In the genomic region with DNA sequence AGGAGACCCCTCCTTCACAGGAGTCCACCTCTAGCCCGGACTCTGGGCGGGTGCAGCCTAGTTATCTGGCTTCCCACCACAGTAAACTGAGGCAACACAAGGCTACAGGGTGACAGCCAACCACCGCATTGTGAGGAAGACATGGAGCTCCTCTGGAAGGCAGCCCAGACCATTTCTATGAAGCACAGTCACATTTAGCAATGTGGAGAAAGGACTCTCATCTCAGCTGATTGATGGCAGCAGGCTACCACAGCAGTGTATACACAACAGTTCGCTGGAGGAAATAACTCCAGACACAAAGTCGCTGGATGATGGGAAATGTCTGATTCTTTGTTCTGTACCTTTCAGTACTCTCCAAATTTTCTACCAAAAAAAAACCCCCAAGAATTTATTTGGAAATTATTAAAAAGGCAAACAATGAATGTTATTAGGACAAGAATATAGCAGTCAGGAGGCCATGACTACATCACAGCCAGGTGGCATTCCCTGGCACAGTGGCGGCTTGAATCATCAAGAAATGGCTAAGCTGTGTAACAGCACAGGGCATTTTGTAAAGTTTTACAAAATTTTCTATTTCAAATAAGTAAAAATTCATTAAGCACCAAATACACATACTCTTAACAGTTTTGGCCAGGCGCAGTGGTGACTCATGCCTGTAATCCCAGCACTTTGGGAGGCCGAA, we compare ENCODE assay signal across 3 cellular contexts.
TF ChIP-seq lines count a peak whose summit lies in the region.

No MANE protein-coding gene starts in this region.

TF ChIP-seq in HepG2, 621 proteins besides CTCF, POLR2A, EP300 and RAD21:
- TF ChIP-seq POLR2G (IDR thresholded peaks at IDR 0.05; ENCODE audit: low read depth, low read length), result 0 out of 2 replicates have a peak, but pooled peaks have one; percentile 26
- no peak for TF ChIP-seq NAIF1 (CRISPR knock-in tag; IDR thresholded peaks at IDR 0.05; ENCODE audit: borderline replicate concordance)

TF ChIP-seq in K562, 482 proteins besides CTCF, POLR2A, EP300 and RAD21:
- no peak for TF ChIP-seq ZBTB7A (IDR thresholded peaks at IDR 0.05; ENCODE audit: borderline replicate concordance, control insufficient read depth, low read depth, low read length)
- 0 out of 2 replicates have a peak, but pooled peaks have one; percentile 17 for TF ChIP-seq ZBTB33 (CRISPR knock-in tag; IDR thresholded peaks at IDR 0.05)
- TF ChIP-seq DACH1 (IDR thresholded peaks at IDR 0.05; ENCODE audit: partially characterized antibody), result no peak
- TF ChIP-seq CBX2 (IDR thresholded peaks at IDR 0.05; ENCODE audit: insufficient read depth, low read length, poor library complexity, severe bottlenecking), result no peak
- TF ChIP-seq NFIC (IDR thresholded peaks at IDR 0.05), result no peak
- TF ChIP-seq ZNF830 (CRISPR knock-in tag; IDR thresholded peaks at IDR 0.05), result no peak
- no peak for TF ChIP-seq SRF (CRISPR knock-in tag; IDR thresholded peaks at IDR 0.05)

TF ChIP-seq in SK-N-SH treated with all-trans-retinoic acid at 6 μM for 48 hours, 23 proteins besides CTCF, POLR2A, EP300 and RAD21:
- TF ChIP-seq ZNF8 (CRISPR knock-in tag; IDR thresholded peaks at IDR 0.05) (no peak), TCF4 (CRISPR knock-in tag; IDR thresholded peaks at IDR 0.05; ENCODE audit: borderline replicate concordance) (no peak), BACH2 (CRISPR knock-in tag; IDR thresholded peaks at IDR 0.05; ENCODE audit: borderline replicate concordance) (no peak), ZNF70 (CRISPR knock-in tag; IDR thresholded peaks at IDR 0.05) (no peak), RARB (CRISPR knock-in tag; IDR thresholded peaks at IDR 0.05) (no peak), TSHZ2 (CRISPR knock-in tag; IDR thresholded peaks at IDR 0.05) (no peak), CREB5 (CRISPR knock-in tag; IDR thresholded peaks at IDR 0.05; ENCODE audit: low read depth) (no peak), SNAI2 (CRISPR knock-in tag; IDR thresholded peaks at IDR 0.05) (no peak), GLIS3 (CRISPR knock-in tag; IDR thresholded peaks at IDR 0.05) (no peak), ZFP30 (CRISPR knock-in tag; IDR thresholded peaks at IDR 0.05) (no peak), OSR1 (CRISPR knock-in tag; IDR thresholded peaks at IDR 0.05) (no peak), CSDC2 (CRISPR knock-in tag; IDR thresholded peaks at IDR 0.05) (no peak), ESRRG (CRISPR knock-in tag; IDR thresholded peaks at IDR 0.05) (no peak), ZC3H10 (CRISPR knock-in tag; IDR thresholded peaks at IDR 0.05) (no peak), PPARA (CRISPR knock-in tag; IDR thresholded peaks at IDR 0.05; ENCODE audit: borderline replicate concordance) (no peak), ISL1 (CRISPR knock-in tag; IDR thresholded peaks at IDR 0.05) (no peak), TOX (CRISPR knock-in tag; IDR thresholded peaks at IDR 0.05; ENCODE audit: borderline replicate concordance) (no peak)
- TF ChIP-seq, protein P1, sequence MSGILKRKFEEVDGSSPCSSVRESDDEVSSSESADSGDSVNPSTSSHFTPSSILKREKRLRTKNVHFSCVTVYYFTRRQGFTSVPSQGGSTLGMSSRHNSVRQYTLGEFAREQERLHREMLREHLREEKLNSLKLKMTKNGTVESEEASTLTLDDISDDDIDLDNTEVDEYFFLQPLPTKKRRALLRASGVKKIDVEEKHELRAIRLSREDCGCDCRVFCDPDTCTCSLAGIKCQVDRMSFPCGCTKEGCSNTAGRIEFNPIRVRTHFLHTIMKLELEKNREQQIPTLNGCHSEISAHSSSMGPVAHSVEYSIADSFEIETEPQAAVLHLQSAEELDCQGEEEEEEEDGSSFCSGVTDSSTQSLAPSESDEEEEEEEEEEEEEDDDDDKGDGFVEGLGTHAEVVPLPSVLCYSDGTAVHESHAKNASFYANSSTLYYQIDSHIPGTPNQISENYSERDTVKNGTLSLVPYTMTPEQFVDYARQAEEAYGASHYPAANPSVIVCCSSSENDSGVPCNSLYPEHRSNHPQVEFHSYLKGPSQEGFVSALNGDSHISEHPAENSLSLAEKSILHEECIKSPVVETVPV (CRISPR knock-in tag; IDR thresholded peaks at IDR 0.05), result no peak
- TF ChIP-seq, protein P2, sequence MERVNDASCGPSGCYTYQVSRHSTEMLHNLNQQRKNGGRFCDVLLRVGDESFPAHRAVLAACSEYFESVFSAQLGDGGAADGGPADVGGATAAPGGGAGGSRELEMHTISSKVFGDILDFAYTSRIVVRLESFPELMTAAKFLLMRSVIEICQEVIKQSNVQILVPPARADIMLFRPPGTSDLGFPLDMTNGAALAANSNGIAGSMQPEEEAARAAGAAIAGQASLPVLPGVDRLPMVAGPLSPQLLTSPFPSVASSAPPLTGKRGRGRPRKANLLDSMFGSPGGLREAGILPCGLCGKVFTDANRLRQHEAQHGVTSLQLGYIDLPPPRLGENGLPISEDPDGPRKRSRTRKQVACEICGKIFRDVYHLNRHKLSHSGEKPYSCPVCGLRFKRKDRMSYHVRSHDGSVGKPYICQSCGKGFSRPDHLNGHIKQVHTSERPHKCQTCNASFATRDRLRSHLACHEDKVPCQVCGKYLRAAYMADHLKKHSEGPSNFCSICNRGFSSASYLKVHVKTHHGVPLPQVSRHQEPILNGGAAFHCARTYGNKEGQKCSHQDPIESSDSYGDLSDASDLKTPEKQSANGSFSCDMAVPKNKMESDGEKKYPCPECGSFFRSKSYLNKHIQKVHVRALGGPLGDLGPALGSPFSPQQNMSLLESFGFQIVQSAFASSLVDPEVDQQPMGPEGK (CRISPR knock-in tag; IDR thresholded peaks at IDR 0.05; ENCODE audit: borderline replicate concordance), result no peak
- TF ChIP-seq, protein P3, sequence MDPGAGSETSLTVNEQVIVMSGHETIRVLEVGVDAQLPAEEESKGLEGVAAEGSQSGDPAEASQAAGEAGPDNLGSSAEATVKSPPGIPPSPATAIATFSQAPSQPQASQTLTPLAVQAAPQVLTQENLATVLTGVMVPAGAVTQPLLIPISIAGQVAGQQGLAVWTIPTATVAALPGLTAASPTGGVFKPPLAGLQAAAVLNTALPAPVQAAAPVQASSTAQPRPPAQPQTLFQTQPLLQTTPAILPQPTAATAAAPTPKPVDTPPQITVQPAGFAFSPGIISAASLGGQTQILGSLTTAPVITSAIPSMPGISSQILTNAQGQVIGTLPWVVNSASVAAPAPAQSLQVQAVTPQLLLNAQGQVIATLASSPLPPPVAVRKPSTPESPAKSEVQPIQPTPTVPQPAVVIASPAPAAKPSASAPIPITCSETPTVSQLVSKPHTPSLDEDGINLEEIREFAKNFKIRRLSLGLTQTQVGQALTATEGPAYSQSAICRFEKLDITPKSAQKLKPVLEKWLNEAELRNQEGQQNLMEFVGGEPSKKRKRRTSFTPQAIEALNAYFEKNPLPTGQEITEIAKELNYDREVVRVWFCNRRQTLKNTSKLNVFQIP (CRISPR knock-in tag; IDR thresholded peaks at IDR 0.05; ENCODE audit: borderline replicate concordance, low read depth), result no peak
